ENCODE assay signal across 9 cellular contexts in genomic region chr10:110852255-110852896, GRCh38. TPM values are rescaled to one million over a fixed set of nuclear protein-coding genes. Genes with fewer than 3 reads are reported as not detected.
DNase-seq lines count a peak whose midpoint lies in the region; ATAC-seq, FAIRE-seq and TF ChIP-seq lines count a peak whose summit lies in the region.
"Had no signal": no experiment of that assay in that cellular context is flagged by ENCODE, and none has a peak within 500 bp of the region (broad histone marks: within the 10 kb centered on the region; RNA-seq: fewer than 3 reads in every experiment).

No MANE protein-coding gene starts in this region.

- H3K27ac ChIP-seq in CD4-positive, alpha-beta memory T cell (ENCODE audit: low read depth, low read length), result no peak overlapping the region
- H3K27ac ChIP-seq in GM23248 (no peak overlapping the region), HepG2 (ENCODE audit: extremely low read length, insufficient read depth, low read length) (no peak overlapping the region), left ventricle myocardium inferior (replicated peaks) (no peak overlapping the region)

- H3K4me2 ChIP-seq in GM23248 (ENCODE audit: unreplicated experiment) (no peak overlapping the region), HepG2 (ENCODE audit: low read depth, low read length) (peak overlapping the region; percentile 19; the same call in 1 of the 2 replicates)

- H3K4me3 Mint-ChIP-seq in CD4-positive, alpha-beta memory T cell, result peak overlapping the region in 7 of 8 donors; percentile 23 to 86 (median 78)
- peak overlapping the region; percentile 54 for H3K4me3 Mint-ChIP-seq in activated CD8-positive, alpha-beta T cell treated with anti-CD3 and anti-CD28 coated beads for 36 hours

- CTCF ChIA-PET in CD4-positive, alpha-beta memory T cell (lab: Charles Lee; ENCODE audit: partially characterized antibody), result interaction anchor here (0.6 to 2.5 kb wide), 10 partner anchors 8 to 294 kb away, joined by 3 to 7 read pairs (median 3); partner anchors contain the start of gene PDCD4
- CTCF ChIA-PET in activated CD8-positive, alpha-beta T cell treated with anti-CD3 and anti-CD28 coated beads for 36 hours (lab: Charles Lee), result interaction anchor here (0.7 to 2.4 kb wide), 9 partner anchors 9 to 224 kb away, joined by 3 to 15 read pairs (median 3); partner anchors contain the start of gene ADRA2A
- CTCF ChIA-PET in HepG2 (lab: Yijun Ruan, JAX; ENCODE audit: low intra/inter-chr PET ratio, low total read pairs), result no interaction called here

- no peaks in the 10 kb centered on the region for H3K9me3 Mint-ChIP-seq in CD4-positive, alpha-beta memory T cell
- peaks cover 8% of the 10 kb centered on the region for H3K9me3 Mint-ChIP-seq in activated CD8-positive, alpha-beta T cell treated with anti-CD3 and anti-CD28 coated beads for 36 hours

- H3K36me3 ChIP-seq in CD4-positive, alpha-beta memory T cell (ENCODE audit: insufficient read depth, low read length), result no peaks in the 10 kb centered on the region
- H3K36me3 ChIP-seq in GM23248 (ENCODE audit: low read depth) (no peaks in the 10 kb centered on the region), HepG2 (replicated peaks in 1 of 2; ENCODE audit: control insufficient read depth in 1 of 2, insufficient read depth in 2 of 2, low read length in 2 of 2) (no peaks in the 10 kb centered on the region), left ventricle myocardium inferior (no peaks in the 10 kb centered on the region)

- peak; percentile 71 for ATAC-seq in activated CD8-positive, alpha-beta T cell treated with anti-CD3 and anti-CD28 coated beads for 36 hours
- ATAC-seq in HepG2, result peak; percentile 98
- ATAC-seq in GM18861 (IDR thresholded peaks at IDR 0.05; ENCODE audit: unreplicated experiment), result no peak
- no peak for ATAC-seq in HG02759 (IDR thresholded peaks at IDR 0.05; ENCODE audit: unreplicated experiment)

- no peaks in the 10 kb centered on the region for H3K27me3 Mint-ChIP-seq in CD4-positive, alpha-beta memory T cell
- no peaks in the 10 kb centered on the region for H3K27me3 Mint-ChIP-seq in activated CD8-positive, alpha-beta T cell treated with anti-CD3 and anti-CD28 coated beads for 36 hours

- in situ Hi-C loops in GM23248 (cut with MboI), result no loop called here
- in situ Hi-C loops in HepG2 (cut with HindIII; ENCODE audit: extremely low pct_ligation_motif_present, low pct_unique_long_range_greater_than_20kb), result no loop called here

- H4K20me1 ChIP-seq in GM23248 (ENCODE audit: insufficient read depth) (no peaks in the 10 kb centered on the region), HepG2 (ENCODE audit: insufficient read depth, low read length) (no peaks in the 10 kb centered on the region)

- no peaks in the 10 kb centered on the region for H3K9me3 ChIP-seq in CD4-positive, alpha-beta memory T cell (ENCODE audit: control insufficient read depth in 1 of 2, low read length in 2 of 2)
- H3K9me3 ChIP-seq in GM23248 (ENCODE audit: low read depth) (no peaks in the 10 kb centered on the region), HepG2 (ENCODE audit: low read length) (no peaks in the 10 kb centered on the region), left ventricle myocardium inferior (replicated peaks) (no peaks in the 10 kb centered on the region)

- peak overlapping the region; percentile 79 to 89 (median 86) for H3K27ac Mint-ChIP-seq in CD4-positive, alpha-beta memory T cell
- peak overlapping the region; percentile 78 for H3K27ac Mint-ChIP-seq in activated CD8-positive, alpha-beta T cell treated with anti-CD3 and anti-CD28 coated beads for 36 hours

- TF ChIP-seq EP300 in HepG2 (IDR thresholded peaks at IDR 0.05; ENCODE audit: low read depth in 2 of 2, low read length in 2 of 2) (0 out of 4 replicates have a peak, but pooled peaks of 1 of the 2 experiments have one; percentile 31), HepG2 (CRISPR knock-in tag; IDR thresholded peaks at IDR 0.05; ENCODE audit: borderline replicate concordance) (no peak)

- POLR2A ChIA-PET in CD4-positive, alpha-beta memory T cell (lab: Charles Lee; ENCODE audit: partially characterized antibody), result interaction anchor here (1.0 to 5.9 kb wide), 14 partner anchors 9 to 49 kb away, joined by 3 to 89 read pairs (median 6); partner anchors contain the start of gene PDCD4
- POLR2A ChIA-PET in activated CD8-positive, alpha-beta T cell treated with anti-CD3 and anti-CD28 coated beads for 36 hours (lab: Charles Lee), result interaction anchor here (1.2 to 3.4 kb wide), 7 partner anchors 9 to 104 kb away, joined by 3 to 23 read pairs (median 5); no protein-coding TSS in a partner anchor
- POLR2A ChIA-PET in HepG2 (lab: Yijun Ruan, JAX), result interaction anchor here (0.6 to 1.6 kb wide), 4 partner anchors 15 to 21 kb away, joined by 3 to 4 read pairs (median 4); partner anchors contain the start of gene PDCD4

- BruUV-seq in HepG2 (replicated peaks; lab: Mats Ljungman, UMichigan), result no TSS peak

- H3K9me2 ChIP-seq in GM23248 (ENCODE audit: insufficient read depth), result no peaks in the 10 kb centered on the region

- H3K36me3 Mint-ChIP-seq in CD4-positive, alpha-beta memory T cell, result peaks cover 0 to 2% of the 10 kb centered on the region in 2 donors
- peaks cover 5% of the 10 kb centered on the region for H3K36me3 Mint-ChIP-seq in activated CD8-positive, alpha-beta T cell treated with anti-CD3 and anti-CD28 coated beads for 36 hours (ENCODE audit: low read depth)

- no peak for DNase-seq in CD4-positive, alpha-beta memory T cell
- DNase-seq in GM23248 (peak; percentile 34), HepG2 (ENCODE audit: low spot score) (peak; percentile 59), Ammon's horn (ENCODE audit: low spot score) (no peak), left ventricle myocardium inferior (no peak)
- peak; percentile 76 for DNase-seq in activated CD8-positive, alpha-beta T cell treated with anti-CD3 and anti-CD28 coated beads for 36 hours
- DNase-seq: NCI-H524 treated with DMSO at 0.1 percent for 48 hours had no signal

- TF ChIP-seq POLR2A in HepG2 (IDR thresholded peaks at IDR 0.05; ENCODE audit: insufficient read depth in 1 of 2, low read depth in 2 of 2, low read length in 2 of 2), result no peak

- TF ChIP-seq CTCF in activated CD8-positive, alpha-beta T cell treated with anti-CD3 and anti-CD28 coated beads for 36 hours (IDR thresholded peaks at IDR 0.05), result no peak
- no peak for TF ChIP-seq CTCF in HepG2 (CRISPR knock-in tag; IDR thresholded peaks at IDR 0.05)
- no peak for TF ChIP-seq CTCF in left ventricle myocardium inferior (IDR thresholded peaks at IDR 0.05; ENCODE audit: borderline replicate concordance)

- no peak overlapping the region for H3K4me3 ChIP-seq in CD4-positive, alpha-beta memory T cell (ENCODE audit: low read length in 2 of 2)
- H3K4me3 ChIP-seq in GM23248 (no peak overlapping the region), HepG2 (replicated peaks in 1 of 3; ENCODE audit: insufficient read depth in 1 of 3, low read depth in 2 of 3, low read length in 3 of 3) (no peak overlapping the region), left ventricle myocardium inferior (no peak overlapping the region)

- no peaks in the 10 kb centered on the region for H3K79me2 ChIP-seq in GM23248 (ENCODE audit: insufficient read depth)
- no peaks in the 10 kb centered on the region for H3K79me2 ChIP-seq in HepG2 (ENCODE audit: insufficient read depth, low read length)

- intact Hi-C loops in CD4-positive, alpha-beta memory T cell (cut with micrococcal nuclease), result no loop called here
- intact Hi-C loops in activated CD8-positive, alpha-beta T cell treated with anti-CD3 and anti-CD28 coated beads for 36 hours (cut with micrococcal nuclease), result no loop called here
- intact Hi-C loops in HepG2 (cut with micrococcal nuclease; ENCODE audit: unreplicated experiment) (no loop called here), left ventricle myocardium inferior (cut with micrococcal nuclease) (no loop called here)

- H3K4me1 ChIP-seq in CD4-positive, alpha-beta memory T cell (ENCODE audit: insufficient read depth, low read length), result peaks cover 74% of the 10 kb centered on the region
- H3K4me1 ChIP-seq in GM23248 (ENCODE audit: insufficient read depth) (peaks cover 5% of the 10 kb centered on the region; the same call in 1 of the 2 replicates), HepG2 (ENCODE audit: insufficient read depth, low read length) (peaks cover 40% of the 10 kb centered on the region), left ventricle myocardium inferior (peaks cover 6% of the 10 kb centered on the region)

- no peaks in the 10 kb centered on the region for H3K27me3 ChIP-seq in CD4-positive, alpha-beta memory T cell (ENCODE audit: insufficient read depth, low read length)
- H3K27me3 ChIP-seq in GM23248 (replicated peaks; ENCODE audit: insufficient read depth) (no peaks in the 10 kb centered on the region; the same call in 1 of the 2 replicates), HepG2 (ENCODE audit: control insufficient read depth in 1 of 2, insufficient read depth in 2 of 2, low read length in 2 of 2) (no peaks in the 10 kb centered on the region; a peak in 1 of 5 replicates), left ventricle myocardium inferior (ENCODE audit: low read depth) (no peaks in the 10 kb centered on the region)

- H3K9ac ChIP-seq in GM23248, result no peak overlapping the region
- no peak overlapping the region for H3K9ac ChIP-seq in HepG2 (ENCODE audit: insufficient read depth, low read depth, low read length)

- no peak overlapping the region for H2AFZ ChIP-seq in GM23248
- no peak overlapping the region for H2AFZ ChIP-seq in HepG2 (ENCODE audit: low read length)

- H3F3A ChIP-seq in GM23248 (ENCODE audit: insufficient read depth), result no peaks in the 10 kb centered on the region

- H3K4me1 Mint-ChIP-seq in CD4-positive, alpha-beta memory T cell, result peaks cover 61 to 82% (median 72%) of the 10 kb centered on the region in 4 donors
- H3K4me1 Mint-ChIP-seq in activated CD8-positive, alpha-beta T cell treated with anti-CD3 and anti-CD28 coated beads for 36 hours (ENCODE audit: low read depth), result peaks cover 67% of the 10 kb centered on the region

- no peak for FAIRE-seq in HepG2 (lab: Jason Lieb, UNC)

- TF ChIP-seq RAD21 in HepG2 (CRISPR knock-in tag; IDR thresholded peaks at IDR 0.05), result no peak

- 64 to 66% methylated on average over 7 of the region's 7 CpGs for WGBS in GM23248 (ENCODE audit: low coverage in 1 of 2, low lambda C conversion rate in 2 of 2, missing lambda C conversion rate in 2 of 2), 2 experiments
- WGBS in HepG2 (ENCODE audit: low lambda C conversion rate), result 17% methylated on average over 7 of the region's 7 CpGs

RNA-seq across cellular contexts. Expression of gene PDCD4, which starts 19.4 kb away (rescaled TPM):
- total RNA-seq in CD4-positive, alpha-beta memory T cell, result 100 to 1,000 TPM; 358 to 376 TPM
- 100 to 1,000 TPM; 329 to 494 TPM for polyA plus RNA-seq in CD4-positive, alpha-beta memory T cell
- 49.9 and 52.7 TPM in 2 replicates for total RNA-seq in GM23248 (2014; rRNA removed; shearing (Covaris generic))
- 166 and 175 TPM in 2 replicates for polyA plus RNA-seq in GM23248 (2016; fragmentation: Nextera tagmentation; extraction: Ambion mirVana)
- total RNA-seq in activated CD8-positive, alpha-beta T cell treated with anti-CD3 and anti-CD28 coated beads for 36 hours, result 100 to 1,000 TPM; 186 to 190 TPM
- total RNA-seq in HepG2 (2016; rRNA removed; fragmentation: Illumina TruSeq; extraction: Trizol), result 56.2 and 92.8 TPM in 2 replicates
- total RNA-seq in HepG2 (2016; cell fraction: cytosol; rRNA removed; fragmentation: Illumina TruSeq; extraction: Trizol; ENCODE audit: low read depth), result 16.2 and 22.3 TPM in 2 replicates
- total RNA-seq in HepG2 (2016; cell fraction: insoluble cytoplasmic fraction; rRNA removed; fragmentation: Illumina TruSeq; extraction: Trizol), result 63.2 and 84.9 TPM in 2 replicates
- total RNA-seq in HepG2 (2016; cell fraction: membrane; rRNA removed; fragmentation: Illumina TruSeq; extraction: Trizol), result 12.3 and 13.7 TPM in 2 replicates
- total RNA-seq in HepG2 (2016; cell fraction: nucleus; rRNA removed; fragmentation: Illumina TruSeq; extraction: Trizol), result 30.6 and 42.1 TPM in 2 replicates
- polyA plus RNA-seq in HepG2 (2011; rRNA removed), result 22.4 and 22.8 TPM in 2 replicates
- polyA plus RNA-seq in HepG2 (2011; cell fraction: cytosol; rRNA removed), result 7.6 and 12.9 TPM in 2 replicates
- polyA plus RNA-seq in HepG2 (2011; cell fraction: nucleus; rRNA removed), result 8.4 and 13.8 TPM in 2 replicates
- 50.1 and 77.6 TPM in 2 replicates for polyA plus RNA-seq in HepG2 (2012)
- polyA plus RNA-seq in HepG2 (2016; cell fraction: cytosol; fragmentation: Illumina TruSeq; extraction: Trizol; ENCODE audit: low read depth), result 2.7 and 4.0 TPM in 2 replicates
- 112 and 113 TPM in 2 replicates for polyA plus RNA-seq in HepG2 (2016; cell fraction: insoluble cytoplasmic fraction; fragmentation: Illumina TruSeq; extraction: Trizol; ENCODE audit: low read depth)
- polyA plus RNA-seq in HepG2 (2016; cell fraction: membrane; fragmentation: Illumina TruSeq; extraction: Trizol; ENCODE audit: low read depth), result 9.3 and 9.7 TPM in 2 replicates
- 58.0 and 60.5 TPM in 2 replicates for polyA plus RNA-seq in HepG2 (2016; cell fraction: nucleus; fragmentation: Illumina TruSeq; extraction: Trizol; ENCODE audit: insufficient read depth, low read depth)
- 3.8 and 12.7 TPM in 2 replicates for polyA minus RNA-seq in HepG2 (2011; rRNA and poly(A)+ RNA removed; ENCODE audit: low replicate concordance)
- polyA minus RNA-seq in HepG2 (2011; cell fraction: cytosol; rRNA and poly(A)+ RNA removed), result 19.9 and 36.2 TPM in 2 replicates
- polyA minus RNA-seq in HepG2 (2011; cell fraction: nucleus; rRNA and poly(A)+ RNA removed), result 50.6 and 51.0 TPM in 2 replicates
- 86.5 TPM for total RNA-seq in left ventricle myocardium inferior

Comparison
In these comparisons a context has a peak if more than half of its experiments do, and no peak if none do; other contexts are left out.
1. DNase-seq: peak in GM23248 (single experiment), activated CD8-positive, alpha-beta T cell treated with anti-CD3 and anti-CD28 coated beads for 36 hours (single experiment) and HepG2 (single experiment); none in CD4-positive, alpha-beta memory T cell (0 of 5), Ammon's horn (single experiment) and left ventricle myocardium inferior (single experiment).
2. ATAC-seq: peak in activated CD8-positive, alpha-beta T cell treated with anti-CD3 and anti-CD28 coated beads for 36 hours (single experiment) and HepG2 (single experiment); none in GM18861 (single experiment) and HG02759 (single experiment).